In genomic region chr2:2663401-2664036, GRCh38 we compare ENCODE assay signal across 23 cellular contexts.
A peak's percentile ranks its signal among the peaks of the same experiment; 100 is the strongest.
DNase-seq lines count a peak whose midpoint lies in the region; ATAC-seq, FAIRE-seq and TF ChIP-seq lines count a peak whose summit lies in the region.
"Had no signal": no experiment of that assay in that cellular context is flagged by ENCODE, and none has a peak within 500 bp of the region (broad histone marks: within the 10 kb centered on the region; RNA-seq: fewer than 3 reads in every experiment).

No MANE protein-coding gene starts in this region.

- H3K79me2 ChIP-seq in GM23338 (replicated peaks; ENCODE audit: insufficient read depth): no peaks in the 10 kb centered on the region

- DNase-seq in ACHN (peak; percentile 65), Panc1 (ENCODE audit: low read depth, low spot score) (no peak), chondrocyte (ENCODE audit: low spot score) (no peak), posterior vena cava (ENCODE audit: low spot score) (peak; percentile 73), GM23338 (ENCODE audit: low spot score) (no peak), HTR-8/SVneo (ENCODE audit: insufficient read length, low spot score) (no peak)
- DNase-seq in activated CD4-positive, alpha-beta T cell treated with anti-CD3 and anti-CD28 coated beads for 36 hours: no peak
- DNase-seq: activated naive CD4-positive, alpha-beta T cell treated with anti-CD3 and anti-CD28 coated beads for 36 hours; activated T-cell treated with anti-CD3 and anti-CD28 coated beads, Interleukin-2, amount 50 U/mL, for 72 hours; Caco-2; effector CD4-positive, alpha-beta T cell; erythroblast; kidney; MV-4-11; NCI-H187 treated with DMSO at 0.1 percent for 48 hours; NCI-H226; SIG-M5; substantia nigra had no signal

- no peaks in the 10 kb centered on the region for H3K36me3 Mint-ChIP-seq in chondrocyte (ENCODE audit: low read depth)
- H3K36me3 Mint-ChIP-seq in GM23338 (ENCODE audit: low read depth): peaks cover 11% of the 10 kb centered on the region; the same call in 2 of the 3 replicates
- no peaks in the 10 kb centered on the region for H3K36me3 Mint-ChIP-seq in activated CD4-positive, alpha-beta T cell treated with anti-CD3 and anti-CD28 coated beads for 36 hours (ENCODE audit: low read depth)

- no peaks in the 10 kb centered on the region for H3F3A ChIP-seq in GM23338 (replicated peaks; ENCODE audit: low read depth)

- peak overlapping the region; percentile 24 for H3K27ac Mint-ChIP-seq in chondrocyte (ENCODE audit: unreplicated experiment)
- no peak overlapping the region; the same call in 1 of the 2 replicates for H3K27ac Mint-ChIP-seq in GM23338
- no peak overlapping the region for H3K27ac Mint-ChIP-seq in activated CD4-positive, alpha-beta T cell treated with anti-CD3 and anti-CD28 coated beads for 36 hours
- H3K27ac Mint-ChIP-seq: activated naive CD4-positive, alpha-beta T cell treated with anti-CD3 and anti-CD28 coated beads for 36 hours; activated T-cell treated with anti-CD3 and anti-CD28 coated beads, Interleukin-2, amount 50 U/mL, for 72 hours had no signal

- H3K4me1 Mint-ChIP-seq in chondrocyte (ENCODE audit: low read depth): peaks cover 40% of the 10 kb centered on the region
- H3K4me1 Mint-ChIP-seq in GM23338: no peaks in the 10 kb centered on the region
- no peaks in the 10 kb centered on the region for H3K4me1 Mint-ChIP-seq in activated CD4-positive, alpha-beta T cell treated with anti-CD3 and anti-CD28 coated beads for 36 hours

- intact Hi-C loops in Panc1 (cut with micrococcal nuclease; ENCODE audit: unreplicated experiment) (no loop called here), posterior vena cava (cut with DNase I) (no loop called here)
- intact Hi-C loops in activated CD4-positive, alpha-beta T cell treated with anti-CD3 and anti-CD28 coated beads for 36 hours (cut with DNase I, micrococcal nuclease): no loop called here

- no peak for FAIRE-seq in HTR-8/SVneo (lab: Jason Lieb, UNC)
- FAIRE-seq: kidney had no signal

- no peak overlapping the region for H2AFZ ChIP-seq in GM23338

- peaks cover 6% of the 10 kb centered on the region; the same call in 1 of the 2 replicates for H3K9me2 ChIP-seq in GM23338 (ENCODE audit: insufficient read depth)

- H4K20me1 ChIP-seq in GM23338 (replicated peaks; ENCODE audit: insufficient read depth): no peaks in the 10 kb centered on the region
- H4K20me1 ChIP-seq: BLaER1 had no signal

- H3K9me3 Mint-ChIP-seq in chondrocyte (ENCODE audit: low read depth): peaks cover 3% of the 10 kb centered on the region
- peaks cover 22% of the 10 kb centered on the region for H3K9me3 Mint-ChIP-seq in GM23338
- peaks cover 9% of the 10 kb centered on the region for H3K9me3 Mint-ChIP-seq in activated CD4-positive, alpha-beta T cell treated with anti-CD3 and anti-CD28 coated beads for 36 hours (ENCODE audit: low read depth)

- no peak overlapping the region for H3K4me3 Mint-ChIP-seq in chondrocyte (ENCODE audit: unreplicated experiment)
- no peak overlapping the region for H3K4me3 Mint-ChIP-seq in GM23338
- no peak overlapping the region for H3K4me3 Mint-ChIP-seq in activated CD4-positive, alpha-beta T cell treated with anti-CD3 and anti-CD28 coated beads for 36 hours
- H3K4me3 Mint-ChIP-seq: activated naive CD4-positive, alpha-beta T cell treated with anti-CD3 and anti-CD28 coated beads for 36 hours; activated T-cell treated with anti-CD3 and anti-CD28 coated beads, Interleukin-2, amount 50 U/mL, for 72 hours had no signal

- no peak overlapping the region for H3K4me2 ChIP-seq in GM23338
- H3K4me2 ChIP-seq: KMS-11 had no signal

- no peaks in the 10 kb centered on the region for H3K9me3 ChIP-seq in Panc1 (ENCODE audit: control insufficient read depth, insufficient read depth, low read depth, low read length)
- H3K9me3 ChIP-seq: ascending aorta, gastroesophageal sphincter had no signal

- POLR2A ChIA-PET in Panc1 (lab: Charles Lee): no interaction called here
- POLR2A ChIA-PET in activated CD4-positive, alpha-beta T cell treated with anti-CD3 and anti-CD28 coated beads for 36 hours (lab: Charles Lee): no interaction called here

- in situ Hi-C loops in ACHN (cut with HindIII; ENCODE audit: low pct_ligation_motif_present, low pct_unique_long_range_greater_than_20kb, low sequenced_read_pairs): no loop called here
- in situ Hi-C loops in Panc1 (cut with HindIII; ENCODE audit: low pct_unique_long_range_greater_than_20kb, low sequenced_read_pairs): no loop called here

- TF ChIP-seq CTCF in Panc1 (IDR thresholded peaks at IDR 0.05): no peak
- TF ChIP-seq CTCF in chondrocyte (IDR thresholded peaks at IDR 0.05): no peak
- no peak for TF ChIP-seq CTCF in GM23338 (conservative IDR thresholded peaks at IDR 0.05; ENCODE audit: low read depth in 2 of 2)

- CTCF ChIA-PET in Panc1 (lab: Charles Lee): interaction anchor here (0.7 kb wide), 1 partner anchor 35 kb away, joined by 3 read pairs; no protein-coding TSS in a partner anchor
- CTCF ChIA-PET in activated CD4-positive, alpha-beta T cell treated with anti-CD3 and anti-CD28 coated beads for 36 hours (lab: Charles Lee): no interaction called here

- H3K4me3 ChIP-seq in Panc1 (ENCODE audit: low read depth in 2 of 2, low read length in 2 of 2): no peak overlapping the region
- H3K4me3 ChIP-seq in GM23338: no peak overlapping the region
- H3K4me3 ChIP-seq: ascending aorta, BLaER1, gastroesophageal sphincter had no signal

- H3K27ac ChIP-seq in Panc1 (ENCODE audit: low read length) (no peak overlapping the region), GM23338 (ENCODE audit: low read depth) (no peak overlapping the region)
- H3K27ac ChIP-seq: ascending aorta, BLaER1, KMS-11 had no signal

- H3K4me1 ChIP-seq in Panc1 (ENCODE audit: control insufficient read depth, insufficient read depth, low read length) (peaks cover 12% of the 10 kb centered on the region), GM23338 (ENCODE audit: insufficient read depth) (no peaks in the 10 kb centered on the region)
- H3K4me1 ChIP-seq: ascending aorta, Caco-2 had no signal

- no TSS peak for BruUV-seq in Panc1 (replicated peaks; lab: Mats Ljungman, UMichigan)

- no peaks in the 10 kb centered on the region for H3K36me3 ChIP-seq in Panc1 (ENCODE audit: control insufficient read depth, insufficient read depth, low read length)
- H3K36me3 ChIP-seq in GM23338 (ENCODE audit: insufficient read depth): no peaks in the 10 kb centered on the region
- H3K36me3 ChIP-seq: ascending aorta, BLaER1, gastroesophageal sphincter had no signal

- ATAC-seq in Panc1 (peak; percentile 60), GM23338 (no peak), HG03025 (IDR thresholded peaks at IDR 0.05; ENCODE audit: low FRiP score, unreplicated experiment) (no peak)
- ATAC-seq in activated CD4-positive, alpha-beta T cell treated with anti-CD3 and anti-CD28 coated beads for 36 hours: no peak
- ATAC-seq: activated T-cell treated with anti-CD3 and anti-CD28 coated beads, Interleukin-2, amount 50 U/mL, for 72 hours; gastroesophageal sphincter had no signal

- H3K27me3 ChIP-seq in Panc1 (ENCODE audit: control insufficient read depth, insufficient read depth, low read length) (no peaks in the 10 kb centered on the region), GM23338 (ENCODE audit: insufficient read depth) (no peaks in the 10 kb centered on the region)
- H3K27me3 ChIP-seq: ascending aorta, BLaER1, gastroesophageal sphincter had no signal

- H3K27me3 Mint-ChIP-seq in chondrocyte (ENCODE audit: low read depth): no peaks in the 10 kb centered on the region
- peaks cover 13% of the 10 kb centered on the region for H3K27me3 Mint-ChIP-seq in GM23338 (ENCODE audit: insufficient read depth, low read depth, poor library complexity)
- no peaks in the 10 kb centered on the region for H3K27me3 Mint-ChIP-seq in activated CD4-positive, alpha-beta T cell treated with anti-CD3 and anti-CD28 coated beads for 36 hours

TF ChIP-seq in GM23338, 12 proteins besides CTCF, POLR2A, EP300 and RAD21 (continues in another document):
- TF ChIP-seq STAT1 (IDR thresholded peaks at IDR 0.05; ENCODE audit: unreplicated experiment) (no peak), ZNF331 (CRISPR knock-in tag; IDR thresholded peaks at IDR 0.05; ENCODE audit: low read depth) (no peak), CREB1 (CRISPR knock-in tag; IDR thresholded peaks at IDR 0.05; ENCODE audit: low read depth) (no peak), JUNB (IDR thresholded peaks at IDR 0.05; ENCODE audit: unreplicated experiment) (no peak), POLR2AphosphoS5 (IDR thresholded peaks at IDR 0.05; ENCODE audit: low read depth) (no peak)

Comparison
In these comparisons a context has a peak if more than half of its experiments do, and no peak if none do; other contexts are left out.
1. DNase-seq: peak in ACHN (single experiment) and posterior vena cava (single experiment); none in Panc1 (single experiment), chondrocyte (single experiment), GM23338 (single experiment), HTR-8/SVneo (single experiment) and activated CD4-positive, alpha-beta T cell treated with anti-CD3 and anti-CD28 coated beads for 36 hours (single experiment).